12 cellular contexts compared by ENCODE assay signal in genomic region chr1:162873671-162874666, GRCh38. TPM values are rescaled to one million over a fixed set of nuclear protein-coding genes. Genes with fewer than 3 reads are reported as not detected.
DNase-seq lines count a peak whose midpoint lies in the region; ATAC-seq and TF ChIP-seq lines count a peak whose summit lies in the region.
"Had no signal": no experiment of that assay in that cellular context is flagged by ENCODE, and none has a peak within 500 bp of the region (broad histone marks: within the 10 kb centered on the region; RNA-seq: fewer than 3 reads in every experiment).

No MANE protein-coding gene starts in this region.

- no peak overlapping the region for H3K27ac ChIP-seq in breast epithelium
- no peak overlapping the region for H3K27ac ChIP-seq in upper lobe of right lung
- H3K27ac ChIP-seq: HL-60, psoas muscle had no signal

- no peak overlapping the region for H3K27ac Mint-ChIP-seq in MCF 10A (ENCODE audit: low read depth, unreplicated experiment)
- H3K27ac Mint-ChIP-seq in activated CD8-positive, alpha-beta T cell treated with anti-CD3 and anti-CD28 coated beads for 36 hours = no peak overlapping the region
- H3K27ac Mint-ChIP-seq: activated naive CD4-positive, alpha-beta T cell treated with anti-CD3 and anti-CD28 coated beads, Interleukin-2, amount 50 U/mL, for 24 hours had no signal

- H3K4me1 ChIP-seq in breast epithelium (no peaks in the 10 kb centered on the region), upper lobe of right lung (no peaks in the 10 kb centered on the region)
- H3K4me1 ChIP-seq: psoas muscle had no signal

- in situ Hi-C loops in SK-MEL-5 (cut with HindIII; ENCODE audit: low pct_unique_long_range_greater_than_20kb, low sequenced_read_pairs) = no loop called here

- no peak overlapping the region for H3K4me3 Mint-ChIP-seq in MCF 10A (ENCODE audit: unreplicated experiment)
- no peak overlapping the region for H3K4me3 Mint-ChIP-seq in activated CD8-positive, alpha-beta T cell treated with anti-CD3 and anti-CD28 coated beads for 36 hours
- H3K4me3 Mint-ChIP-seq: activated naive CD4-positive, alpha-beta T cell treated with anti-CD3 and anti-CD28 coated beads, Interleukin-2, amount 50 U/mL, for 24 hours had no signal

- H3K27me3 Mint-ChIP-seq in MCF 10A (ENCODE audit: insufficient read depth, unreplicated experiment) = peaks cover 54% of the 10 kb centered on the region
- peaks cover 21% of the 10 kb centered on the region for H3K27me3 Mint-ChIP-seq in activated CD8-positive, alpha-beta T cell treated with anti-CD3 and anti-CD28 coated beads for 36 hours

- TF ChIP-seq CTCF in MCF 10A (IDR thresholded peaks at IDR 0.05; ENCODE audit: unreplicated experiment) = no peak
- no peak for TF ChIP-seq CTCF in breast epithelium (IDR thresholded peaks at IDR 0.05)
- peak; percentile 47 for TF ChIP-seq CTCF in foreskin fibroblast (IDR thresholded peaks at IDR 0.05; ENCODE audit: low read depth, low read length)
- no peak for TF ChIP-seq CTCF in upper lobe of right lung (IDR thresholded peaks at IDR 0.05)
- no peak for TF ChIP-seq CTCF in activated CD8-positive, alpha-beta T cell treated with anti-CD3 and anti-CD28 coated beads for 36 hours (IDR thresholded peaks at IDR 0.05)

- TF ChIP-seq POLR2A in breast epithelium (IDR thresholded peaks at IDR 0.05) = no peak

- no TSS peak for BruUV-seq in MCF 10A (replicated peaks; lab: Mats Ljungman, UMichigan)

- H3K9me3 ChIP-seq in breast epithelium = no peaks in the 10 kb centered on the region
- peaks cover 6% of the 10 kb centered on the region for H3K9me3 ChIP-seq in upper lobe of right lung

- H3K27me3 ChIP-seq in breast epithelium (peaks cover 0 to 4% of the 10 kb centered on the region in 2 donors), upper lobe of right lung (no peaks in the 10 kb centered on the region)

- DNase-seq in MCF 10A (ENCODE audit: unreplicated experiment) (peak; percentile 73), breast epithelium (ENCODE audit: low spot score in 2 of 2) (no peak), SK-MEL-5 (ENCODE audit: low read depth, low spot score) (peak; percentile 35), foreskin fibroblast (peak; percentile 79 to 80), upper lobe of right lung (no peak)
- DNase-seq in activated CD4-positive, CD25-positive, alpha-beta regulatory T cell treated with anti-CD3 and anti-CD28 coated beads, Interleukin-2, amount 50 U/mL, for 72 hours = no peak
- DNase-seq in activated CD4-positive, alpha-beta T cell treated with anti-CD3 and anti-CD28 coated beads for 4 hours = no peak
- DNase-seq in activated CD8-positive, alpha-beta T cell treated with anti-CD3 and anti-CD28 coated beads for 36 hours = no peak
- DNase-seq: ACHN, psoas muscle had no signal

- ATAC-seq in upper lobe of right lung = peak; percentile 58
- no peak for ATAC-seq in activated CD8-positive, alpha-beta T cell treated with anti-CD3 and anti-CD28 coated beads for 36 hours
- ATAC-seq: psoas muscle had no signal

- no peaks in the 10 kb centered on the region for H3K36me3 Mint-ChIP-seq in MCF 10A (ENCODE audit: insufficient read depth, unreplicated experiment)
- no peaks in the 10 kb centered on the region for H3K36me3 Mint-ChIP-seq in activated CD8-positive, alpha-beta T cell treated with anti-CD3 and anti-CD28 coated beads for 36 hours (ENCODE audit: low read depth)
- H3K36me3 Mint-ChIP-seq: activated naive CD4-positive, alpha-beta T cell treated with anti-CD3 and anti-CD28 coated beads, Interleukin-2, amount 50 U/mL, for 24 hours had no signal

- intact Hi-C loops in MCF 10A (cut with micrococcal nuclease) (loop anchor here (1.0 kb wide), 1 partner anchor 9 kb away; no protein-coding TSS in a partner anchor), breast epithelium (cut with DNase I; ENCODE audit: low total_unique reads) (no loop called here), upper lobe of right lung (cut with DNase I) (loop anchor here (10.0 kb wide), 1 partner anchor 301 kb away; no protein-coding TSS in a partner anchor)
- intact Hi-C loops in activated CD8-positive, alpha-beta T cell treated with anti-CD3 and anti-CD28 coated beads for 36 hours (cut with micrococcal nuclease) = no loop called here

- H3K4me3 ChIP-seq in breast epithelium (no peak overlapping the region), foreskin fibroblast (ENCODE audit: low read depth in 1 of 2, low read length in 2 of 2) (no peak overlapping the region), upper lobe of right lung (no peak overlapping the region)
- H3K4me3 ChIP-seq: psoas muscle had no signal

- no peaks in the 10 kb centered on the region for H3K4me1 Mint-ChIP-seq in MCF 10A (ENCODE audit: insufficient read depth, unreplicated experiment)
- H3K4me1 Mint-ChIP-seq in activated CD8-positive, alpha-beta T cell treated with anti-CD3 and anti-CD28 coated beads for 36 hours (ENCODE audit: low read depth) = no peaks in the 10 kb centered on the region
- H3K4me1 Mint-ChIP-seq: activated naive CD4-positive, alpha-beta T cell treated with anti-CD3 and anti-CD28 coated beads, Interleukin-2, amount 50 U/mL, for 24 hours had no signal

- H3K36me3 ChIP-seq in breast epithelium = no peaks in the 10 kb centered on the region
- no peaks in the 10 kb centered on the region for H3K36me3 ChIP-seq in upper lobe of right lung

- POLR2A ChIA-PET in MCF 10A (lab: Yijun Ruan, JAX) = interaction anchor here (0.6 to 0.7 kb wide), 2 partner anchors 15 to 23 kb away, joined by 4 to 7 read pairs; no protein-coding TSS in a partner anchor
- POLR2A ChIA-PET in activated CD8-positive, alpha-beta T cell treated with anti-CD3 and anti-CD28 coated beads for 36 hours (lab: Charles Lee) = no interaction called here

- peaks cover 22% of the 10 kb centered on the region for H3K9me3 Mint-ChIP-seq in MCF 10A (ENCODE audit: unreplicated experiment)
- H3K9me3 Mint-ChIP-seq in activated CD8-positive, alpha-beta T cell treated with anti-CD3 and anti-CD28 coated beads for 36 hours = peaks cover 13% of the 10 kb centered on the region

- CTCF ChIA-PET in MCF 10A (lab: Yijun Ruan, JAX) = interaction anchor here (0.6 to 3.0 kb wide), 13 partner anchors 12 to 1447 kb away, joined by 3 to 20 read pairs (median 5); partner anchors contain the start of gene CCDC190
- CTCF ChIA-PET in activated CD8-positive, alpha-beta T cell treated with anti-CD3 and anti-CD28 coated beads for 36 hours (lab: Charles Lee) = interaction anchor here (1.0 kb wide), 1 partner anchor 301 kb away, joined by 3 read pairs; no protein-coding TSS in a partner anchor

RNA-seq across cellular contexts. Expression of gene CCDC190, which starts 13.0 kb away (rescaled TPM):
- total RNA-seq in MCF 10A (2022) (not detected in 2 replicates), breast epithelium (not detected), upper lobe of right lung (not detected)
- total RNA-seq in SK-MEL-5 (2014; rRNA removed; shearing (Covaris generic)) = not detected in 2 replicates
- polyA plus RNA-seq in SK-MEL-5 (2015; cell fraction: cytosol; rRNA removed) = not detected in 2 replicates
- polyA plus RNA-seq in SK-MEL-5 (2015; cell fraction: nucleus; rRNA removed) = not detected in 2 replicates
- not detected for total RNA-seq in activated CD8-positive, alpha-beta T cell treated with anti-CD3 and anti-CD28 coated beads for 36 hours
- total RNA-seq: psoas muscle had no signal

Comparison
In these comparisons a context has a peak if more than half of its experiments do, and no peak if none do; other contexts are left out.
1. DNase-seq: peak in MCF 10A (single experiment), SK-MEL-5 (single experiment) and foreskin fibroblast (2 of 2); none in breast epithelium (0 of 2), upper lobe of right lung (single experiment), activated CD4-positive, CD25-positive, alpha-beta regulatory T cell treated with anti-CD3 and anti-CD28 coated beads, Interleukin-2, amount 50 U/mL, for 72 hours (single experiment), activated CD4-positive, alpha-beta T cell treated with anti-CD3 and anti-CD28 coated beads for 4 hours (0 of 2) and activated CD8-positive, alpha-beta T cell treated with anti-CD3 and anti-CD28 coated beads for 36 hours (single experiment).
2. intact Hi-C loops: an anchor here in MCF 10A (1.0 kb wide) and upper lobe of right lung (10.0 kb wide); none called in breast epithelium and activated CD8-positive, alpha-beta T cell treated with anti-CD3 and anti-CD28 coated beads for 36 hours.